18 cellular contexts compared by ENCODE assay signal in the genomic region with DNA sequence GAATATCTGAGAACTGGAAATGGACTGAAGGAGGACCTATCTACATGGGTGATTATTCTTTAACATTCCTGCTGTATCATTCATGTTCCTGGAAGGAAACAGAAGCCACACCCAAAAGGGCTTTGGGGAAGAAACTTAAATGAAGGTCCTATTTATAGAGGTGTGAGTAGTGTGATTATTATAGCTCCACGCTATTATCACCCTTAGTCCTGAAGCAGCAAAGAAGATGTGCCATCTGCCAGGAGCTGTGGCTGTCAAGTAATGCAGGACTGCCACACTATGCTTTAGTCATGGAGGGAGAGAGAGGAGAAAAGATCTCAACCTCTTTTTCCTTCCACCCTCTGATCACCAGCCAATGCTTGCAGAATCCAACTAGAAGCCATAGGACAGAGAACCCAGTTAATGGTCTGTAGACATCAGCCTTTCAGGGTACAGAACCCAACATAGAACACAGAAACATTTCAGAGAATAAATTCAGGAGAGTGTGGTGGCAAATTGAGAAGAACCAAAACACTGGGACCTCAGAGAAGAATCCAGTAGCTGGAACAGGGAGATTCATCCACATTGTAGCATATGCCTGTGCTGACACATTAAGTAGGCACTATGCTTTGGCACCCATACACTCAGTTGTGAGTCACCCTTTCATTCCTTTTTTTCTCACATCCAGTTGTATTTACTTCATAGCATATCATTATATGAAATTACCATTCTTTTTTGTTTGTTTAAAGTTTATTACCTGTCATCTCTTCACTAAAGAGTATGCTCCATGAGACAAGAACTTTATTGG. TPM values are rescaled to one million over a fixed set of nuclear protein-coding genes. Genes with fewer than 3 reads are reported as not detected.
DNase-seq lines count a peak whose midpoint lies in the region; ATAC-seq and TF ChIP-seq lines count a peak whose summit lies in the region.
"Had no signal": no experiment of that assay in that cellular context is flagged by ENCODE, and none has a peak within 500 bp of the region (broad histone marks: within the 10 kb centered on the region; RNA-seq: fewer than 3 reads in every experiment).

No MANE protein-coding gene starts in this region.

- H3K79me1 ChIP-seq in neuronal stem cell (ENCODE audit: low read depth, low read length), result no peaks in the 10 kb centered on the region

- H3K9me2 ChIP-seq in GM23248 (ENCODE audit: insufficient read depth), result no peaks in the 10 kb centered on the region

- no peak overlapping the region for H2BK12ac ChIP-seq in neuronal stem cell (ENCODE audit: low read length)

- 0 out of 2 replicates have a peak, but pooled peaks cover 8% of the 10 kb centered on the region for H3F3A ChIP-seq in GM23248 (ENCODE audit: insufficient read depth)

- no peak overlapping the region for H4K91ac ChIP-seq in neuronal stem cell (ENCODE audit: low read depth, low read length, poor library complexity)

- no peak overlapping the region for H3K4ac ChIP-seq in neuronal stem cell (ENCODE audit: low read length)

- H3K18ac ChIP-seq in neuronal stem cell (ENCODE audit: low read length), result no peak overlapping the region

- H3K79me2 ChIP-seq in GM23248 (ENCODE audit: insufficient read depth), result no peaks in the 10 kb centered on the region

- H3K9me3 ChIP-seq in GM23248 (ENCODE audit: low read depth) (no peaks in the 10 kb centered on the region), psoas muscle (no peaks in the 10 kb centered on the region), neuronal stem cell (replicated peaks in 1 of 2; ENCODE audit: control insufficient read depth in 2 of 2, insufficient read depth in 1 of 2, low read depth in 1 of 2, low read length in 2 of 2) (peaks cover 0 to 3% of the 10 kb centered on the region in 2 donors), ovary (no peaks in the 10 kb centered on the region), Peyer's patch (no peaks in the 10 kb centered on the region)
- H3K9me3 ChIP-seq: colonic mucosa, HAP-1 had no signal

- H3K4me3 ChIP-seq in GM23248 (no peak overlapping the region), fibroblast of pulmonary artery (replicated peaks; ENCODE audit: low read depth, low read length) (no peak overlapping the region), psoas muscle (no peak overlapping the region), neuronal stem cell (ENCODE audit: low read length in 2 of 2) (no peak overlapping the region), ovary (no peak overlapping the region), Peyer's patch (no peak overlapping the region)
- H3K4me3 ChIP-seq: colonic mucosa, HAP-1 had no signal

- no peak overlapping the region for H4K8ac ChIP-seq in neuronal stem cell (ENCODE audit: low read depth, low read length)

- H3K27ac ChIP-seq in GM23248, result peak overlapping the region; percentile 54
- peak overlapping the region; percentile 15 for H3K27ac ChIP-seq in psoas muscle
- H3K27ac ChIP-seq in neuronal stem cell (replicated peaks; ENCODE audit: low read length), result no peak overlapping the region
- H3K27ac ChIP-seq in ovary, result no peak overlapping the region
- no peak overlapping the region for H3K27ac ChIP-seq in Peyer's patch
- H3K27ac ChIP-seq: colonic mucosa had no signal

- H3K27me3 ChIP-seq in GM23248 (replicated peaks; ENCODE audit: insufficient read depth), result peaks cover 5% of the 10 kb centered on the region; the same call in 1 of the 2 replicates
- H3K27me3 ChIP-seq in psoas muscle (ENCODE audit: insufficient read depth in 3 of 3, low read length in 2 of 3), result no peaks in the 10 kb centered on the region
- no peaks in the 10 kb centered on the region for H3K27me3 ChIP-seq in neuronal stem cell (ENCODE audit: control insufficient read depth in 3 of 3, insufficient read depth in 3 of 3, low read depth in 1 of 3, low read length in 3 of 3)
- H3K27me3 ChIP-seq in ovary, result no peaks in the 10 kb centered on the region
- H3K27me3 ChIP-seq in Peyer's patch, result no peaks in the 10 kb centered on the region
- H3K27me3 ChIP-seq: colonic mucosa had no signal

- 0% methylated on average over 1 of the region's 1 CpG for WGBS in GM23248 (ENCODE audit: low coverage in 1 of 2, low lambda C conversion rate in 2 of 2, missing lambda C conversion rate in 2 of 2), 2 experiments
- 7 to 24% (median 8%) methylated on average over 1 of the region's 1 CpG for WGBS in psoas muscle, 3 donors
- no CpG with 5 or more reads among the region's 1 CpG for WGBS in neuronal stem cell (ENCODE audit: extremely low coverage in 2 of 2, insufficient read length in 2 of 2, insufficient replicate concordance in 1 of 2), 2 donors
- 55 to 79% (median 68%) methylated on average over 1 of the region's 1 CpG for WGBS in ovary, 3 donors

- H3K36me3 ChIP-seq in GM23248 (ENCODE audit: low read depth) (no peaks in the 10 kb centered on the region), psoas muscle (ENCODE audit: insufficient read depth in 1 of 2, low read depth in 1 of 2) (no peaks in the 10 kb centered on the region), neuronal stem cell (replicated peaks in 1 of 2; ENCODE audit: control insufficient read depth in 2 of 2, insufficient read depth in 2 of 2, low read length in 2 of 2) (no peaks in the 10 kb centered on the region), ovary (no peaks in the 10 kb centered on the region), Peyer's patch (no peaks in the 10 kb centered on the region)
- H3K36me3 ChIP-seq: colonic mucosa, HAP-1 had no signal

- H2BK120ac ChIP-seq in neuronal stem cell (ENCODE audit: low read depth, low read length), result no peak overlapping the region

- H3K4me2 ChIP-seq in GM23248 (ENCODE audit: unreplicated experiment) (no peak overlapping the region), neuronal stem cell (ENCODE audit: insufficient read depth, low read length, poor library complexity, severe bottlenecking) (no peak overlapping the region)

- DNase-seq in GM23248, result peak; percentile 82
- peak; percentile 14 for DNase-seq in amniotic epithelial cell (ENCODE audit: low read depth)
- peak; percentile 40 for DNase-seq in fibroblast of pulmonary artery (ENCODE audit: low read depth)
- DNase-seq in psoas muscle, result no peak
- DNase-seq in neuronal stem cell (ENCODE audit: low spot score), result no peak
- no peak for DNase-seq in ovary
- DNase-seq in Peyer's patch, result no peak
- no peak for DNase-seq in cerebellar nuclear complex (lab: John Stamatoyannopoulos, UW)
- DNase-seq: activated CD4-positive, alpha-beta T cell treated with anti-CD3 and anti-CD28 coated beads for 36 hours; activated T-cell treated with anti-CD3 and anti-CD28 coated beads for 4 hours; C1 segment of cervical spinal cord; colonic mucosa; Karpas-422; NCI-H1694 treated with DMSO at 0.1 percent for 48 hours; NCI-H524 had no signal

- no peak overlapping the region for H3K14ac ChIP-seq in neuronal stem cell (ENCODE audit: low read length)

- ATAC-seq in psoas muscle, result peak in 3 of 4 donors; percentile 82 to 96 (median 90)
- ATAC-seq: activated CD4-positive, alpha-beta T cell treated with anti-CD3 and anti-CD28 coated beads for 36 hours; activated naive CD4-positive, alpha-beta T cell treated with anti-CD3 and anti-CD28 coated beads, Interleukin-2, amount 50 U/mL, for 72 hours had no signal

- H2BK5ac ChIP-seq in neuronal stem cell (ENCODE audit: low read length), result no peak overlapping the region

- H3K23ac ChIP-seq in neuronal stem cell (ENCODE audit: low read depth, low read length, poor library complexity), result no peak overlapping the region

- 0 out of 2 replicates have a peak overlapping the region, but pooled peaks have one; percentile 14 for H3K9ac ChIP-seq in GM23248
- no peak overlapping the region for H3K9ac ChIP-seq in neuronal stem cell (ENCODE audit: low read depth, low read length, poor library complexity)

- in situ Hi-C loops in GM23248 (cut with MboI), result no loop called here

- no peak overlapping the region for H2BK15ac ChIP-seq in neuronal stem cell (ENCODE audit: low read length)

- intact Hi-C loops in psoas muscle (cut with DNase I) (loop anchor here in 1 of 2 donors (5.0 kb wide), 2 partner anchors 63 to 468 kb away; no protein-coding TSS in a partner anchor), ovary (cut with DNase I) (loop anchor here in 3 of 4 donors (5.0 to 10.0 kb wide), 4 partner anchors 63 to 468 kb away; no protein-coding TSS in a partner anchor)

- no peak overlapping the region for H2AK5ac ChIP-seq in neuronal stem cell (ENCODE audit: low read depth, low read length)

- H2AFZ ChIP-seq in GM23248 (no peak overlapping the region), neuronal stem cell (ENCODE audit: low read length) (no peak overlapping the region)

- H3K4me1 ChIP-seq in GM23248 (ENCODE audit: insufficient read depth) (peaks cover 11% of the 10 kb centered on the region), psoas muscle (peaks cover 17% of the 10 kb centered on the region), neuronal stem cell (ENCODE audit: control insufficient read depth in 2 of 2, insufficient read depth in 1 of 2, low read depth in 1 of 2, low read length in 2 of 2) (no peaks in the 10 kb centered on the region), ovary (ENCODE audit: insufficient read depth) (peaks cover 3% of the 10 kb centered on the region), Peyer's patch (no peaks in the 10 kb centered on the region)
- H3K4me1 ChIP-seq: colonic mucosa, HAP-1 had no signal

- H4K20me1 ChIP-seq in GM23248 (ENCODE audit: insufficient read depth), result no peaks in the 10 kb centered on the region

- no peak for TF ChIP-seq POLR2A in ovary (IDR thresholded peaks at IDR 0.05)
- TF ChIP-seq POLR2A in Peyer's patch (IDR thresholded peaks at IDR 0.05), result no peak

- TF ChIP-seq EP300 in ovary (IDR thresholded peaks at IDR 0.05), result no peak

- TF ChIP-seq CTCF in fibroblast of pulmonary artery (IDR thresholded peaks at IDR 0.05; ENCODE audit: low read length, missing control alignments) (no peak), psoas muscle (IDR thresholded peaks at IDR 0.05) (no peak), ovary (IDR thresholded peaks at IDR 0.05) (no peak), Peyer's patch (IDR thresholded peaks at IDR 0.05) (no peak)

RNA-seq across cellular contexts. Expression of gene RNF180, which starts 21.0 kb away (rescaled TPM):
- total RNA-seq in GM23248 (2014; rRNA removed; shearing (Covaris generic)), result 0.32 TPM in 1 of 2 replicates, not detected in the other
- polyA plus RNA-seq in GM23248 (2016; fragmentation: Nextera tagmentation; extraction: Ambion mirVana) (0.04 and 0.10 TPM in 2 replicates), psoas muscle (1 to 10 TPM in 1 of 3 donors, under 1 TPM in 2; 0.21 to 1.3 (median 0.62) TPM), ovary (1 to 10 TPM; 5.2 to 7.5 TPM)
- total RNA-seq in psoas muscle (1 to 10 TPM; 4.6 to 8.9 (median 7.6) TPM), ovary (10 to 100 TPM; 14.5 to 26.9 (median 23.2) TPM), Peyer's patch (1 to 10 TPM; 3.2 to 9.1 (median 4.3) TPM)
- 2.9 TPM for polyA plus RNA-seq in neuronal stem cell (2013, experiment 1 of 2)
- polyA plus RNA-seq in neuronal stem cell (2013, experiment 2 of 2), result 3.1 TPM
- total RNA-seq: activated naive CD4-positive, alpha-beta T cell treated with anti-CD3 and anti-CD28 coated beads, Interleukin-2, amount 50 U/mL, for 72 hours; mononuclear cell had no signal

Comparison
In these comparisons a context has a peak if more than half of its experiments do, and no peak if none do; other contexts are left out.
1. DNase-seq: peak in GM23248 (single experiment), amniotic epithelial cell (single experiment) and fibroblast of pulmonary artery (single experiment); none in psoas muscle (0 of 2), neuronal stem cell (single experiment), ovary (0 of 5), Peyer's patch (0 of 3) and cerebellar nuclear complex (0 of 2).
2. H3K27ac ChIP-seq: peak in GM23248 (single experiment) and psoas muscle (single experiment); none in neuronal stem cell (single experiment), ovary (0 of 2) and Peyer's patch (0 of 4).